17 cellular contexts compared by ENCODE assay signal in the genomic region with DNA sequence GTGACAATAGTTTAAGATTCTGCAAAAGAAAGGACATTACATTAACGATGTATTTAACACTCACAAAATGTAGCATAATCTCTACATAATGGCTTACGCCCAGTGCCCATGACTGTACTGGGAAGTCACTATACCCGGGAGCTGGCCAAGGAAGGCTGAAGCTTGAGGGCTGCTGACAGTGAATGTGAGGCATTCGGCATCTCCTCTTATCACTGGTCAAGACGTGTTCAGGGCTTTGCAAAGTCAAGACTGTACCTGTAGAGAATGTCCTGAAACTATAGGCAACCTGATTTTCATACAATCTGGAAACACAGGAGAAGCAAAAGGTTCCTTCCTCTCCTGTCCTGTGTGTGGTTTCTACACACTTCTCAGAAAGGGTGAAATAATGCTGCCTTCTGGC. TPM values are rescaled to one million over a fixed set of nuclear protein-coding genes. Genes with fewer than 3 reads are reported as not detected.
DNase-seq lines count a peak whose midpoint lies in the region; ATAC-seq, FAIRE-seq and TF ChIP-seq lines count a peak whose summit lies in the region.
"Had no signal": no experiment of that assay in that cellular context is flagged by ENCODE, and none has a peak within 500 bp of the region (broad histone marks: within the 10 kb centered on the region; RNA-seq: fewer than 3 reads in every experiment).

No MANE protein-coding gene starts in this region.

- H3K4me1 ChIP-seq in K562 (replicated peaks in 1 of 2; ENCODE audit: control insufficient read depth in 2 of 2, insufficient read depth in 2 of 2, low read length in 2 of 2) (peaks cover 4 to 7% of the 10 kb centered on the region in 2 experiments; a peak in 2 of 5 replicates), esophagus squamous epithelium (peaks cover 0 to 58% (median 14%) of the 10 kb centered on the region in 3 donors), spleen (peaks cover 0 to 98% (median 43%) of the 10 kb centered on the region in 6 donors)

- H3K27ac ChIP-seq in K562 (ENCODE audit: extremely low read depth, low read depth, low read length) (no peak overlapping the region), esophagus squamous epithelium (peak overlapping the region; percentile 62 to 80 (median 65)), spleen (peak overlapping the region in 7 of 8 donors; percentile 6 to 100 (median 80))
- H3K27ac ChIP-seq: C4-2B, SK-N-MC had no signal

- CTCF ChIA-PET in K562 (lab: Yijun Ruan, JAX; ENCODE audit: low intra/inter-chr PET ratio) = no interaction called here

- 0 out of 2 replicates have a peak overlapping the region, but pooled peaks have one; percentile 34 for H2AFZ ChIP-seq in K562 (ENCODE audit: low read depth, low read length)

- DNase-seq in CD1c-positive myeloid dendritic cell (ENCODE audit: extremely low spot score) = peak; percentile 25
- no peak for DNase-seq in K562 (ENCODE audit: extremely low read depth in 1 of 4, low spot score in 3 of 4)
- DNase-seq in esophagus squamous epithelium (lab: John Stamatoyannopoulos, UW) = no peak
- no peak for DNase-seq in spleen
- no peak for DNase-seq in A172 (ENCODE audit: low spot score)
- DNase-seq in stimulated activated CD8-positive, alpha-beta memory T cell treated with anti-CD3 and anti-CD28 coated beads, Interleukin-4, amount 100 ng/mL, for 48 hours = no peak
- DNase-seq: DMS79, Karpas-422, NCI-H1694, NCI-H2081, NCI-H2171, NCI-H345, NCI-H526, SHP77 treated with DMSO at 0.1 percent for 48 hours had no signal

- TF ChIP-seq EP300 in K562 (IDR thresholded peaks at IDR 0.05; ENCODE audit: low read length) = no peak

- intact Hi-C loops in K562 (cut with micrococcal nuclease) (no loop called here), esophagus squamous epithelium (cut with DNase I) (no loop called here), spleen (cut with DNase I; ENCODE audit: low total_unique reads) (no loop called here)

- H3K27me3 ChIP-seq in K562 (ENCODE audit: control insufficient read depth in 2 of 2, insufficient read depth in 2 of 2, low read length in 2 of 2) (peaks cover 0 to 8% of the 10 kb centered on the region in 2 experiments; a peak in 1 of 5 replicates), esophagus squamous epithelium (no peaks in the 10 kb centered on the region), spleen (replicated peaks in 1 of 7) (peaks cover 0 to 19% (median 0%) of the 10 kb centered on the region in 7 donors)

- no TSS peak for BruUV-seq in K562 (replicated peaks; lab: Mats Ljungman, UMichigan)

- H3K79me2 ChIP-seq in K562 (ENCODE audit: control insufficient read depth, insufficient read depth, low read length) = no peaks in the 10 kb centered on the region

- POLR2A ChIA-PET in K562 (lab: Yijun Ruan, JAX) = interaction anchor here (0.8 kb wide), 1 partner anchor 22 kb away, joined by 3 read pairs; no protein-coding TSS in a partner anchor

- TF ChIP-seq POLR2A in K562 (conservative IDR thresholded peaks at IDR 0.05) (no peak), esophagus squamous epithelium (IDR thresholded peaks at IDR 0.05) (no peak), spleen (IDR thresholded peaks at IDR 0.05) (no peak)

- no peak overlapping the region for H3K4me2 ChIP-seq in K562 (ENCODE audit: insufficient read depth, low read length)

- in situ Hi-C loops in K562 (cut with MboI) = no loop called here

- peak; percentile 61 for FAIRE-seq in K562 (lab: Jason Lieb, UNC)

- H3K9me1 ChIP-seq in K562 (ENCODE audit: control insufficient read depth, insufficient read depth, low read length) = no peaks in the 10 kb centered on the region

- TF ChIP-seq CTCF in K562 (IDR thresholded peaks at IDR 0.05 in 2 of 3, conservative IDR thresholded peaks at IDR 0.05 in 1 of 3; ENCODE audit: insufficient read depth in 2 of 3, low read depth in 1 of 3, low read length in 3 of 3) (no peak), esophagus squamous epithelium (IDR thresholded peaks at IDR 0.05) (no peak), spleen (IDR thresholded peaks at IDR 0.05 in 8 of 11, conservative IDR thresholded peaks at IDR 0.05 in 3 of 11) (no peak)

- H3K36me3 ChIP-seq in K562 (ENCODE audit: control insufficient read depth, insufficient read depth, low read length) = no peaks in the 10 kb centered on the region
- H3K36me3 ChIP-seq in esophagus squamous epithelium = no peaks in the 10 kb centered on the region
- no peaks in the 10 kb centered on the region for H3K36me3 ChIP-seq in spleen

- WGBS in K562 (ENCODE audit: insufficient coverage, low coverage, missing lambda C conversion rate) = 12% methylated on average over 5 of the region's 5 CpGs
- 28 to 56% methylated on average over 5 of the region's 5 CpGs for WGBS in esophagus squamous epithelium, 2 donors
- 84 to 91% (median 90%) methylated on average over 5 of the region's 5 CpGs for WGBS in spleen, 5 donors

- TF ChIP-seq RAD21 in K562 (CRISPR knock-in tag; conservative IDR thresholded peaks at IDR 0.05 in 1 of 2, IDR thresholded peaks at IDR 0.05 in 1 of 2) = no peak

- H3K4me3 ChIP-seq in K562 (no peak overlapping the region), esophagus squamous epithelium (no peak overlapping the region), spleen (no peak overlapping the region)
- H3K4me3 ChIP-seq: SK-N-MC had no signal

- peak overlapping the region in 1 of 2 experiments; percentile 3; a peak in 1 of 4 replicates for H3K9ac ChIP-seq in K562 (ENCODE audit: insufficient read depth in 1 of 2, low read depth in 2 of 2, low read length in 2 of 2)

- ATAC-seq in K562 (no peak), GM18520 (IDR thresholded peaks at IDR 0.05; ENCODE audit: unreplicated experiment) (no peak)

- H4K20me1 ChIP-seq in K562 (replicated peaks; ENCODE audit: control insufficient read depth, insufficient read depth, low read length) = no peaks in the 10 kb centered on the region

- H3K9me3 ChIP-seq in K562 (replicated peaks; ENCODE audit: control insufficient read depth, insufficient read depth, low read depth, low read length) (no peaks in the 10 kb centered on the region), esophagus squamous epithelium (no peaks in the 10 kb centered on the region), spleen (no peaks in the 10 kb centered on the region)

TF ChIP-seq in K562, 482 proteins besides CTCF, POLR2A, EP300 and RAD21:
- no peak for TF ChIP-seq BRF1 (IDR thresholded peaks at IDR 0.05; ENCODE audit: borderline replicate concordance, extremely low read depth, insufficient read length)
- TF ChIP-seq ZNF639 (CRISPR knock-in tag; conservative IDR thresholded peaks at IDR 0.05 in 1 of 2, IDR thresholded peaks at IDR 0.05 in 1 of 2) = no peak
- no peak for TF ChIP-seq ELF1 (tag; IDR thresholded peaks at IDR 0.05)
- TF ChIP-seq, protein P1, sequence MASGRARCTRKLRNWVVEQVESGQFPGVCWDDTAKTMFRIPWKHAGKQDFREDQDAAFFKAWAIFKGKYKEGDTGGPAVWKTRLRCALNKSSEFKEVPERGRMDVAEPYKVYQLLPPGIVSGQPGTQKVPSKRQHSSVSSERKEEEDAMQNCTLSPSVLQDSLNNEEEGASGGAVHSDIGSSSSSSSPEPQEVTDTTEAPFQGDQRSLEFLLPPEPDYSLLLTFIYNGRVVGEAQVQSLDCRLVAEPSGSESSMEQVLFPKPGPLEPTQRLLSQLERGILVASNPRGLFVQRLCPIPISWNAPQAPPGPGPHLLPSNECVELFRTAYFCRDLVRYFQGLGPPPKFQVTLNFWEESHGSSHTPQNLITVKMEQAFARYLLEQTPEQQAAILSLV (tag; IDR thresholded peaks at IDR 0.05) = no peak

RNA-seq across cellular contexts. Expression of gene IFNGR2, which starts 12.7 kb away (rescaled TPM):
- total RNA-seq in K562 (2011; cell fraction: chromatin; rRNA removed; ENCODE audit: low replicate concordance) = 16.2 and 26.5 TPM in 2 replicates
- total RNA-seq in K562 (2011; cell fraction: nucleolus; rRNA removed) = 28.2 and 28.3 TPM in 2 replicates
- 31.7 and 44.8 TPM in 2 replicates for total RNA-seq in K562 (2011; cell fraction: nucleoplasm; rRNA removed)
- total RNA-seq in K562 (2014; rRNA removed) = 19.4 and 24.2 TPM in 2 replicates
- total RNA-seq in K562 (2014; rRNA removed; fragmentation: Illumina TruSeq; extraction: Trizol) = 28.5 and 31.3 TPM in 2 replicates
- 31.3 and 36.8 TPM in 2 replicates for total RNA-seq in K562 (2015; rRNA removed; fragmentation: Illumina TruSeq; extraction: Trizol)
- 28.5 and 29.5 TPM in 2 replicates for total RNA-seq in K562 (2021)
- polyA plus RNA-seq in K562 (2011; rRNA removed) = 58.0 and 81.8 TPM in 2 replicates
- 45.1 and 64.7 TPM in 2 replicates for polyA plus RNA-seq in K562 (2011; cell fraction: cytosol; rRNA removed)
- 34.8 and 50.8 TPM in 2 replicates for polyA plus RNA-seq in K562 (2011; cell fraction: nucleus; rRNA removed)
- 24.4 and 31.8 TPM in 2 replicates for polyA plus RNA-seq in K562 (2012)
- 35.4 and 44.8 TPM in 2 replicates for polyA plus RNA-seq in K562 (2014; fragmentation: Illumina TruSeq; extraction: Trizol)
- 1 to 10 TPM; 6.7 to 8.4 TPM for polyA plus RNA-seq in K562 (2014; fragmentation: Nextera tagmentation; extraction: Ambion mirVana)
- 27.8 and 32.9 TPM in 2 replicates for polyA plus RNA-seq in K562 (2014; rRNA removed)
- polyA minus RNA-seq in K562 (2011; rRNA and poly(A)+ RNA removed) = 43.8 and 53.1 TPM in 2 replicates
- polyA minus RNA-seq in K562 (2011; cell fraction: cytosol; rRNA and poly(A)+ RNA removed) = 26.9 and 27.4 TPM in 2 replicates
- polyA minus RNA-seq in K562 (2011; cell fraction: nucleus; rRNA and poly(A)+ RNA removed) = 13.1 and 19.8 TPM in 2 replicates
- total RNA-seq in esophagus squamous epithelium = 10 to 100 TPM; 43.0 to 65.6 (median 61.1) TPM
- total RNA-seq in spleen = 100 to 1,000 TPM in 5 of 7 donors, 10 to 100 TPM in 2; 87.1 to 133 (median 114) TPM
- polyA plus RNA-seq in spleen = 10 to 100 TPM; 73.6 to 77.9 (median 77.4) TPM
- 70.9 and 73.2 TPM in 2 replicates for total RNA-seq in A172 (2014; rRNA removed; shearing (Covaris generic))
